In the genomic region with DNA sequence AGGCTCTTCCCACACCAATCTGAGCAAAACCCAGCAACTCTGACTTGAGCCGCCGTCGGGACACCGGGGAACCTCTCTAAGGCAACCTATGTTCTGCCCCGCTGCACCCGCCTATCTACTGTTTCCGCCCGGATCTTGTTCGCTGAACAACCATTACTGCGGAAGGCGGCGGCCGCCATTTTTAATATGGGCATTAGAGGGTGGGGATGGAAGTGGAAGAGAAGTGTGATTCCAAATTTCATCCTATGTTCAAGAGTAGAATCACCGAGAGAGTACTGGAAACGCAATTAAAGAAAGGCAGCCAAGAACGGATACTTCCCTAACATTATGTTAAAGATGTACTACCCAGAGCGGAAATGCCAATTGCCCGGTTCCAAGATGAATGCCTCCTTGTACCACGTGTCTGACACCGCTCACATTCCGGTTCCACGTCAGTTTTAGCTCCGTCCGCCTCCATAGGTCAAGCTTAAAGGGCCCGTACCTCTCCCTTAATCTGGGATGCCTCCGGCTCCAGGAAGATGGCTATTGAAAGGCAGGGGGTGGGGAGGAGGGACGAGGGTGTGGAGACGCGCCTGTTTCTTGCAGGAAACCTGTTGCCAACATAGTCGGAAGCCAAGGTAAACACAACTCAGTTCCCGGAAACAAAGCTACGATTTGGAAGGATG, we compare ENCODE assay signal across 8 cellular contexts. TPM values are rescaled to one million over a fixed set of nuclear protein-coding genes. Genes with fewer than 3 reads are reported as not detected.
DNase-seq lines count a peak whose midpoint lies in the region; ATAC-seq and TF ChIP-seq lines count a peak whose summit lies in the region.

A gene (minus strand): TSS at position 95 of the 665 bp plus-strand sequence. CDS start 198 bp downstream, outside the sequence.

- peak within 1 kb of the TSS; percentile 26 for H3K4ac ChIP-seq in trophoblast cell (ENCODE audit: low read depth, low read length)

- peak within 1 kb of the TSS; percentile 88 for H4K12ac ChIP-seq in trophoblast cell (ENCODE audit: low read depth, low read length)

- H3K9me3 Mint-ChIP-seq in T-cell = no peaks in the 10 kb centered on the region

- TF ChIP-seq EP300 in transverse colon (IDR thresholded peaks at IDR 0.05; ENCODE audit: low read depth) = no peak

- H3K4me3 ChIP-seq in GM12864 (ENCODE audit: low read depth, low read length) (peak within 1 kb of the TSS; percentile 84), adrenal gland (peak within 1 kb of the TSS; percentile 28 to 77 (median 74)), heart left ventricle (peak within 1 kb of the TSS; percentile 56 to 94 (median 84)), trophoblast cell (ENCODE audit: low read depth, low read length) (peak within 1 kb of the TSS; percentile 84), transverse colon (peak within 1 kb of the TSS; percentile 61 to 84 (median 66))

- ATAC-seq in HG02798 (IDR thresholded peaks at IDR 0.05; ENCODE audit: poor library complexity, unreplicated experiment) = peak; percentile 82
- ATAC-seq in T-cell (replicated peaks in 1 of 4) = peak; percentile 85 to 90 (median 86)
- ATAC-seq in heart left ventricle = peak; percentile 93 to 97 (median 96)

- H4K91ac ChIP-seq in trophoblast cell (ENCODE audit: low read depth, low read length) = peak within 1 kb of the TSS; percentile 69

- peak within 1 kb of the TSS; percentile 99 to 100 for H3K27ac Mint-ChIP-seq in T-cell

- H4K8ac ChIP-seq in trophoblast cell (ENCODE audit: low read depth, low read length) = peak within 1 kb of the TSS; percentile 97

- peak within 1 kb of the TSS; percentile 86 to 98 (median 97) for H3K4me3 Mint-ChIP-seq in T-cell

- CTCF ChIA-PET in T-cell (lab: Charles Lee) = interaction anchor here (0.6 to 1.5 kb wide), 15 partner anchors 9 to 348 kb away, joined by 3 to 24 read pairs (median 4); a partner anchor contains a TSS

- H3K27me3 Mint-ChIP-seq in T-cell = no peaks in the 10 kb centered on the region

- peak within 1 kb of the TSS; percentile 78 for H2AK5ac ChIP-seq in trophoblast cell (ENCODE audit: low read length)

- peak within 1 kb of the TSS; percentile 66 to 94 (median 86) for H3K27ac ChIP-seq in adrenal gland
- H3K27ac ChIP-seq in heart left ventricle = peak within 1 kb of the TSS; percentile 78 to 97 (median 92)
- H3K27ac ChIP-seq in trophoblast cell (ENCODE audit: low read depth, low read length) = peak within 1 kb of the TSS; percentile 70
- peak within 1 kb of the TSS; percentile 93 to 98 (median 97) for H3K27ac ChIP-seq in transverse colon

- H3K79me1 ChIP-seq in trophoblast cell (ENCODE audit: low read length) = peaks cover 12% of the 10 kb centered on the region

- DNase-seq in GM12864 (ENCODE audit: low read depth) (peak; percentile 92), NCI-H1436 (lab: John Stamatoyannopoulos, UW) (peak; percentile 88), T-cell (peak; percentile 70 to 86 (median 80)), adrenal gland (peak; percentile 89 to 97 (median 93)), heart left ventricle (peak; percentile 89 to 94 (median 92)), trophoblast cell (peak; percentile 96 to 97), transverse colon (peak; percentile 92)

- H2AFZ ChIP-seq in trophoblast cell (ENCODE audit: insufficient read depth, low read length, poor library complexity) = peak within 1 kb of the TSS; percentile 83

- H2BK12ac ChIP-seq in trophoblast cell (ENCODE audit: low read length) = peak within 1 kb of the TSS; percentile 44

- H3K23ac ChIP-seq in trophoblast cell (ENCODE audit: low read length) = no peak within 1 kb of the TSS

- in situ Hi-C loops in transverse colon (cut with MboI; ENCODE audit: low pct_ligation_motif_present in 1 of 4, low pct_unique_long_range_greater_than_20kb in 1 of 4, low sequenced_read_pairs in 3 of 4) = no loop called here

- H3K9ac ChIP-seq in trophoblast cell (ENCODE audit: low read length) = peak within 1 kb of the TSS; percentile 90

- peaks cover 0 to 14% of the 10 kb centered on the region in 2 donors for H3K36me3 ChIP-seq in adrenal gland (replicated peaks in 1 of 2)
- peaks cover 0 to 22% (median 15%) of the 10 kb centered on the region in 9 donors for H3K36me3 ChIP-seq in heart left ventricle
- peaks cover 6 to 14% of the 10 kb centered on the region in 2 experiments for H3K36me3 ChIP-seq in trophoblast cell (ENCODE audit: control insufficient read depth in 1 of 2, insufficient read depth in 2 of 2, low read length in 2 of 2)
- peaks cover 0 to 9% (median 1%) of the 10 kb centered on the region in 4 donors for H3K36me3 ChIP-seq in transverse colon

- H3K4me1 Mint-ChIP-seq in T-cell = peaks cover 39 to 57% (median 53%) of the 10 kb centered on the region in 3 donors

- peaks cover 28 to 33% of the 10 kb centered on the region in 2 donors for H3K4me1 ChIP-seq in adrenal gland (replicated peaks in 1 of 2)
- H3K4me1 ChIP-seq in heart left ventricle = peaks cover 8 to 43% (median 34%) of the 10 kb centered on the region in 12 donors
- peaks cover 16 to 20% of the 10 kb centered on the region in 2 experiments for H3K4me1 ChIP-seq in trophoblast cell (ENCODE audit: control insufficient read depth in 1 of 2, insufficient read depth in 2 of 2, low read length in 2 of 2)
- peaks cover 18 to 38% (median 24%) of the 10 kb centered on the region in 4 donors for H3K4me1 ChIP-seq in transverse colon

- no peak for TF ChIP-seq CTCF in GM12864 (IDR thresholded peaks at IDR 0.05; ENCODE audit: low read depth, low read length, missing control alignments)
- TF ChIP-seq CTCF in adrenal gland (IDR thresholded peaks at IDR 0.05) = no peak
- TF ChIP-seq CTCF in heart left ventricle (IDR thresholded peaks at IDR 0.05) = no peak
- TF ChIP-seq CTCF in transverse colon (IDR thresholded peaks at IDR 0.05) = no peak

- H3K9me3 ChIP-seq in adrenal gland (replicated peaks in 1 of 3) = no peaks in the 10 kb centered on the region
- no peaks in the 10 kb centered on the region for H3K9me3 ChIP-seq in heart left ventricle
- H3K9me3 ChIP-seq in trophoblast cell (ENCODE audit: insufficient read depth, low read depth, low read length) = no peaks in the 10 kb centered on the region
- H3K9me3 ChIP-seq in transverse colon = no peaks in the 10 kb centered on the region

- H3K4me2 ChIP-seq in trophoblast cell (ENCODE audit: low read length) = peak within 1 kb of the TSS; percentile 75

- H3K27me3 ChIP-seq in adrenal gland (no peaks in the 10 kb centered on the region), heart left ventricle (no peaks in the 10 kb centered on the region), trophoblast cell (ENCODE audit: insufficient read depth, low read length) (no peaks in the 10 kb centered on the region), transverse colon (no peaks in the 10 kb centered on the region)

- H3K14ac ChIP-seq in trophoblast cell (ENCODE audit: low read length) = peak within 1 kb of the TSS; percentile 86

- H2BK5ac ChIP-seq in trophoblast cell (ENCODE audit: low read depth, low read length, poor library complexity) = peak within 1 kb of the TSS; percentile 76

- POLR2A ChIA-PET in T-cell (lab: Charles Lee) = interaction anchor here (0.5 to 1.5 kb wide), 13 partner anchors 7 to 849 kb away, joined by 3 to 21 read pairs (median 5); a partner anchor contains a TSS

- 0 to 1% (median 0%) methylated on average over 28 to 32 of the region's 32 CpGs for WGBS in adrenal gland, 4 donors
- WGBS in heart left ventricle, 4 donors = 0 to 1% (median 0%) methylated on average over 31 to 32 of the region's 32 CpGs
- no CpG with 5 or more reads among the region's 32 CpGs for WGBS in trophoblast cell (ENCODE audit: extremely low coverage, insufficient coverage, insufficient read length)
- WGBS in transverse colon (ENCODE audit: low coverage in 1 of 2), 2 donors = 0% methylated on average over 18 to 32 of the region's 32 CpGs

- H3K36me3 Mint-ChIP-seq in T-cell = peaks cover 19% of the 10 kb centered on the region

- peak in 1 of 2 donors; percentile 72 for TF ChIP-seq POLR2A in adrenal gland (IDR thresholded peaks at IDR 0.05)
- TF ChIP-seq POLR2A in heart left ventricle (IDR thresholded peaks at IDR 0.05) = no peak
- TF ChIP-seq POLR2A in transverse colon (IDR thresholded peaks at IDR 0.05) = no peak

- peaks cover 12% of the 10 kb centered on the region for H3K79me2 ChIP-seq in trophoblast cell (ENCODE audit: control insufficient read depth, insufficient read depth, low read length, poor library complexity)

- intact Hi-C loops in adrenal gland (cut with DNase I) = no loop called here
- intact Hi-C loops in heart left ventricle (cut with DNase I) = loop anchor here in 4 of 10 donors (2.0 to 10.0 kb wide), 5 partner anchors 35 to 233 kb away; a partner anchor contains a TSS
- intact Hi-C loops in transverse colon (cut with DNase I; ENCODE audit: low total_unique reads) = no loop called here

- H3K18ac ChIP-seq in trophoblast cell (ENCODE audit: low read length) = peak within 1 kb of the TSS; percentile 62

- peak within 1 kb of the TSS; percentile 67 for H2BK120ac ChIP-seq in trophoblast cell (ENCODE audit: insufficient read depth, low read length, poor library complexity)

RNA-seq across cellular contexts. Expression of the gene that starts here (rescaled TPM):
- total RNA-seq in T-cell (10 to 100 TPM; 21.7 to 54.2 (median 43.9) TPM), adrenal gland (10 to 100 TPM; 37.3 to 65.5 (median 53.9) TPM), heart left ventricle (10 to 100 TPM; 11.2 to 32.4 (median 16.5) TPM), transverse colon (10 to 100 TPM in 3 of 4 donors, 1 to 10 TPM in 1; 4.5 to 63.9 (median 26.3) TPM)
- polyA plus RNA-seq in adrenal gland (10 to 100 TPM; 26.8 to 73.9 (median 33.5) TPM), heart left ventricle (10 to 100 TPM; 13.4 to 32.9 TPM)
- polyA plus RNA-seq in trophoblast cell (2013) = 38.9 and 40.2 TPM in 2 replicates

Comparison
In these comparisons a context has a peak if more than half of its experiments do, and no peak if none do; other contexts are left out.
1. Peak in every context shown above with its lines: DNase-seq, ATAC-seq, H3K4me3 ChIP-seq and H3K27ac ChIP-seq.